ENCODE assay signal across 9 cellular contexts in the genomic region with DNA sequence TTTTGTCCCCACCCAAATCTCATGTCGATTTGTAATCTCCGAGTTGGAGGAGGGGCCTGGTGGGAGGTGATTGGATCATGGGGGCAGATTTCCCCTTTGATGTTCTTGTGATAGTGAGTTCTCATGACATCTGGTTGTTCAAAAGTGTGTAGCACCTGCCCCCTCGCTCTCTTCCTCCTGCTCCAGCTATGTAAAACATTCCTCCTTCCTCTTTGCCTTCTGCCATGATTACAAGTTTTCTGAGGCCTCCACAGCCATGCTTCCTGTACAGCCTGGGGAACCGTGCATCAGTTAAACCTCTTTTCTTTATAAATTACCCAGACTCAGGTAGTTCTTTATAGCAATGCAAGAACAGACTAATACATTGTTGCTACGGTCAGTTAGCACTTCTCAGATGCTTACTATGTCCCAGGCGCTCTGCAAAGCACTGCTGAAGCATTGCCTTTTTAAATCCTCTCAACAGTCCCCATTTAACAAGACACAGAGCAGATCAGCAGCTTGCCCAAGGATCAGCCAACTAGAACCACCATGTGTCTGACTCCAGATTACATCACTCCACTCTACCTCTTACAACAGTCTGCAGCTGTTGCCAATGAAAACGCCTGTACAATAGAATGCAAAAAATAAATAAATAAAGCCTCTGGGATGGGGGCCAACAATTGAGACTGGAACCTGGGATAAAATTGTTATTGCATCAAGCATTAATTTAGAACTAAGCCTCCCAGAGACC. TPM values are rescaled to one million over a fixed set of nuclear protein-coding genes. Genes with fewer than 3 reads are reported as not detected.
A peak's percentile ranks its signal among the peaks of the same experiment; 100 is the strongest.
DNase-seq lines count a peak whose midpoint lies in the region; ATAC-seq, FAIRE-seq and TF ChIP-seq lines count a peak whose summit lies in the region.
"Had no signal": no experiment of that assay in that cellular context is flagged by ENCODE, and none has a peak within 500 bp of the region (broad histone marks: within the 10 kb centered on the region; RNA-seq: fewer than 3 reads in every experiment).

No MANE protein-coding gene starts in this region.

- H3K27me3 ChIP-seq in right cardiac atrium (ENCODE audit: control insufficient read depth, insufficient read depth) (no peaks in the 10 kb centered on the region), H9 (ENCODE audit: insufficient read depth, low read length) (no peaks in the 10 kb centered on the region)

- no peak overlapping the region for H3K23ac ChIP-seq in H9 (ENCODE audit: insufficient read length, low read depth, low read length)

- no peak overlapping the region for H3K9ac ChIP-seq in H9 (ENCODE audit: extremely low read depth, insufficient read length, low read length)

- H2AK5ac ChIP-seq in H9 (ENCODE audit: insufficient read length, low read length): no peak overlapping the region

- TF ChIP-seq RAD21 in A549 (conservative IDR thresholded peaks at IDR 0.05 in 1 of 2, IDR thresholded peaks at IDR 0.05 in 1 of 2): no peak
- no peak for TF ChIP-seq RAD21 in Ishikawa (IDR thresholded peaks at IDR 0.05; ENCODE audit: low read depth)

- H3K27me3 Mint-ChIP-seq in H9 (ENCODE audit: low read depth): peaks cover 5% of the 10 kb centered on the region

- H3K4me1 ChIP-seq in A549 (0 out of 3 replicates have a peak, but pooled peaks cover 3% of the 10 kb centered on the region), right cardiac atrium (ENCODE audit: control insufficient read depth, insufficient read depth, low read length) (no peaks in the 10 kb centered on the region), H9 (ENCODE audit: insufficient read depth, low read length) (no peaks in the 10 kb centered on the region)

- no peak overlapping the region for H3K4me3 Mint-ChIP-seq in H9
- H3K4me3 Mint-ChIP-seq: effector memory CD8-positive, alpha-beta T cell had no signal

- no peak overlapping the region for H2BK15ac ChIP-seq in H9 (ENCODE audit: low read depth, low read length)

- H4K91ac ChIP-seq in H9 (ENCODE audit: insufficient read length, low read depth, low read length): no peak overlapping the region

- H3K36me3 Mint-ChIP-seq in H9 (ENCODE audit: insufficient read depth in 1 of 3, low read depth in 3 of 3): no peaks in the 10 kb centered on the region

- H3K79me1 ChIP-seq in H9 (ENCODE audit: insufficient read depth, low read depth, low read length, poor library complexity, severe bottlenecking): no peaks in the 10 kb centered on the region

- no peak for FAIRE-seq in A549 (lab: Jason Lieb, UNC)

- H3K4me2 ChIP-seq in A549 (no peak overlapping the region), H9 (ENCODE audit: insufficient read depth, insufficient read length, low read length) (no peak overlapping the region)

- H3K18ac ChIP-seq in H9 (ENCODE audit: insufficient read length, low read depth, low read length): no peak overlapping the region

- WGBS in A549 (ENCODE audit: missing lambda C conversion rate): 64% methylated on average over 7 of the region's 7 CpGs
- WGBS in right cardiac atrium: 59% methylated on average over 7 of the region's 7 CpGs
- no CpG with 5 or more reads among the region's 7 CpGs for WGBS in H9 (ENCODE audit: extremely low coverage, insufficient read length, low lambda C conversion rate)

- no peak overlapping the region for H4K8ac ChIP-seq in H9 (replicated peaks; ENCODE audit: insufficient read length, low read depth, low read length)

- no peak for DNase-seq in A549 (ENCODE audit: low read depth in 1 of 2, low spot score in 1 of 2)
- peak; percentile 89 for DNase-seq in SHP77 treated with DMSO at 0.1 percent for 48 hours (lab: John Stamatoyannopoulos, UW)
- peak in 1 of 3 donors; percentile 19 for DNase-seq in right cardiac atrium
- DNase-seq in H9: no peak
- DNase-seq in ureter (ENCODE audit: low spot score): no peak
- DNase-seq in KG1 (lab: John Stamatoyannopoulos, UW): no peak
- DNase-seq: effector memory CD8-positive, alpha-beta T cell had no signal

- intact Hi-C loops in right cardiac atrium (cut with DNase I): no loop called here

- no peaks in the 10 kb centered on the region; a peak in 1 of 5 replicates for H3K9me3 Mint-ChIP-seq in H9
- H3K9me3 Mint-ChIP-seq: effector memory CD8-positive, alpha-beta T cell had no signal

- no peak overlapping the region for H2AFZ ChIP-seq in H9 (ENCODE audit: low read length)

- no peaks in the 10 kb centered on the region for H3K23me2 ChIP-seq in H9 (ENCODE audit: insufficient read length, low read depth, low read length, poor library complexity, severe bottlenecking)

- TF ChIP-seq CTCF in A549 (IDR thresholded peaks at IDR 0.05): no peak
- no peak for TF ChIP-seq CTCF in H9 (conservative IDR thresholded peaks at IDR 0.05)

- TF ChIP-seq POLR2A in A549 (IDR thresholded peaks at IDR 0.05; ENCODE audit: low read length): no peak

- ATAC-seq in A549: no peak
- ATAC-seq in right cardiac atrium: peak; percentile 69 to 79
- ATAC-seq in HG02571 (IDR thresholded peaks at IDR 0.05; ENCODE audit: unreplicated experiment): no peak
- ATAC-seq: effector memory CD8-positive, alpha-beta T cell had no signal

- H3K56ac ChIP-seq in H9 (ENCODE audit: insufficient read length, low read depth, low read length): no peak overlapping the region

- H3K4me3 ChIP-seq in A549: no peak overlapping the region
- H3K4me3 ChIP-seq in right cardiac atrium (ENCODE audit: low read length): no peak overlapping the region

- H3K9me3 ChIP-seq in A549 (no peaks in the 10 kb centered on the region), right cardiac atrium (ENCODE audit: control insufficient read depth, low read length) (no peaks in the 10 kb centered on the region), H9 (ENCODE audit: control insufficient read depth, low read depth, low read length) (no peaks in the 10 kb centered on the region)

- POLR2A ChIA-PET in A549 (lab: Yijun Ruan, JAX): no interaction called here

- H3T11ph ChIP-seq in H9 (ENCODE audit: low read length): no peak overlapping the region

- H2BK12ac ChIP-seq in H9 (ENCODE audit: insufficient read length, low read depth, low read length): no peak overlapping the region

- H3K4ac ChIP-seq in H9 (ENCODE audit: low read depth, low read length): no peak overlapping the region

- H3K4me1 Mint-ChIP-seq in H9: peaks cover 19 to 22% of the 10 kb centered on the region in 2 experiments

- no peak overlapping the region for H4K5ac ChIP-seq in H9 (ENCODE audit: insufficient read length, low read depth, low read length)

- no peak overlapping the region for H2BK20ac ChIP-seq in H9 (ENCODE audit: low read depth, low read length, poor library complexity, severe bottlenecking)

- no peaks in the 10 kb centered on the region for H3K79me2 ChIP-seq in H9 (ENCODE audit: insufficient read depth, low read length)

- H3K27ac ChIP-seq in A549 (0 out of 6 replicates have a peak overlapping the region, but pooled peaks of 1 of the 2 experiments have one; percentile 6), right cardiac atrium (ENCODE audit: low read length) (no peak overlapping the region), H9 (ENCODE audit: insufficient read length, low read depth, low read length) (no peak overlapping the region)

- no peak overlapping the region for H2BK5ac ChIP-seq in H9 (ENCODE audit: insufficient read length, low read length)

- CTCF ChIA-PET in A549 (lab: Yijun Ruan, JAX): no interaction called here

- no peak overlapping the region for H2BK120ac ChIP-seq in H9 (ENCODE audit: low read depth, low read length, poor library complexity, severe bottlenecking)

- no peak overlapping the region for H3K14ac ChIP-seq in H9 (ENCODE audit: insufficient read depth, low read length)

- peak overlapping the region in 1 of 3 experiments; percentile 44; a peak in 1 of 7 replicates for H3K27ac Mint-ChIP-seq in H9
- H3K27ac Mint-ChIP-seq: effector memory CD8-positive, alpha-beta T cell had no signal

- TF ChIP-seq EP300 in A549 (IDR thresholded peaks at IDR 0.05) (no peak), Ishikawa (IDR thresholded peaks at IDR 0.05; ENCODE audit: borderline replicate concordance) (peak; percentile 49; the same call in 1 of the 2 replicates)

- no peaks in the 10 kb centered on the region for H4K20me1 ChIP-seq in H9 (ENCODE audit: control insufficient read depth, insufficient read depth, insufficient read length)

TF ChIP-seq in A549, 52 proteins besides CTCF, POLR2A, EP300 and RAD21:
- TF ChIP-seq, protein P1, sequence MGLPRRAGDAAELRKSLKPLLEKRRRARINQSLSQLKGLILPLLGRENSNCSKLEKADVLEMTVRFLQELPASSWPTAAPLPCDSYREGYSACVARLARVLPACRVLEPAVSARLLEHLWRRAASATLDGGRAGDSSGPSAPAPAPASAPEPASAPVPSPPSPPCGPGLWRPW (IDR thresholded peaks at IDR 0.05): 0 out of 2 replicates have a peak, but pooled peaks have one; percentile 27
- TF ChIP-seq TFCP2L1 (CRISPR knock-in tag; IDR thresholded peaks at IDR 0.05): no peak

TF ChIP-seq in Ishikawa, 13 proteins besides CTCF, POLR2A, EP300 and RAD21:
- TF ChIP-seq YY1 (IDR thresholded peaks at IDR 0.05; ENCODE audit: low read depth): no peak
- no peak for TF ChIP-seq TEAD4 (IDR thresholded peaks at IDR 0.05)
- TF ChIP-seq FOXM1 (IDR thresholded peaks at IDR 0.05; ENCODE audit: borderline replicate concordance, low read depth): no peak
- peak; percentile 89 for TF ChIP-seq CEBPB (IDR thresholded peaks at IDR 0.05)
- TF ChIP-seq, protein P2, sequence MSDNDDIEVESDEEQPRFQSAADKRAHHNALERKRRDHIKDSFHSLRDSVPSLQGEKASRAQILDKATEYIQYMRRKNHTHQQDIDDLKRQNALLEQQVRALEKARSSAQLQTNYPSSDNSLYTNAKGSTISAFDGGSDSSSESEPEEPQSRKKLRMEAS (IDR thresholded peaks at IDR 0.05): peak; percentile 69
- no peak for TF ChIP-seq ZBTB7A (IDR thresholded peaks at IDR 0.05; ENCODE audit: low read depth)
- no peak; the same call in 1 of the 2 replicates for TF ChIP-seq TCF12 (IDR thresholded peaks at IDR 0.05; ENCODE audit: low read depth)
- peak; percentile 85 for TF ChIP-seq NFIC (IDR thresholded peaks at IDR 0.05)

RNA-seq across cellular contexts. Expression of a gene that starts 52.4 kb away (rescaled TPM):
- polyA plus RNA-seq in A549 (2011; rRNA removed) (18.5 and 31.4 TPM in 2 replicates), A549 (2017; fragmentation: RNase III; extraction: RNeasy Plus Mini Kit Qiagen cat#74134 plus additional on column Dnase treatment) (23.5 to 26.4 TPM (median 24.8 TPM) in 3 replicates), right cardiac atrium (7.3 TPM)
- 5.7 and 5.8 TPM in 2 replicates for polyA plus RNA-seq in A549 (2012; cell fraction: cytosol; rRNA removed)
- polyA plus RNA-seq in A549 (2012; cell fraction: nucleus; rRNA removed): 3.8 and 6.0 TPM in 2 replicates
- 5.1 and 6.2 TPM in 2 replicates for polyA minus RNA-seq in A549 (2011; rRNA and poly(A)+ RNA removed)
- total RNA-seq in right cardiac atrium (10 to 100 TPM; 16.7 to 17.8 (median 17.1) TPM), H9 (2021) (62.2 and 64.6 TPM in 2 replicates), ureter (23.8 TPM)

Comparison
In these comparisons a context has a peak if more than half of its experiments do, and no peak if none do; other contexts are left out.
1. ATAC-seq: peak in right cardiac atrium (2 of 2); none in A549 (0 of 2) and HG02571 (single experiment).